Comparison of ENCODE assay signal across 27 cellular contexts in the genomic region with DNA sequence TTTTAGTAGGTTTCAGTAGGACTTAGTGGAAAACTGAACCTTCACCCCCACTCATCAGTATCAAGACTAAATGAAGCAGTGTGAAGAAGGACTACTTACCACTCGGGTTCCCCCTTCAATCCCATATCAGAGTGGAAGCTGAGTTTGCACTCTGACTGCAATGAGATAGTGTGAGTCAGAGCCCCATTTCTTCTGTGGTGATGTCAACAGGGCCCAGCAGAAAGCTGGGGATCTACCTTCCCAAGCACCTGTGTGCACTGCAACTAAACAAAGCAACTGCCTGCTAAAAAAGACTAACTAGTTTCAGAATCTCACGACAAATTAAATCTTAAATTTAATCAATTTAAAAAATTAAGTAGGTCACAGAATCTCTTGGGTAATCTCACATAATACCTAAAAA.
DNase-seq lines count a peak whose midpoint lies in the region; ATAC-seq, FAIRE-seq and TF ChIP-seq lines count a peak whose summit lies in the region.
"Had no signal": no experiment of that assay in that cellular context is flagged by ENCODE, and none has a peak within 500 bp of the region (broad histone marks: within the 10 kb centered on the region; RNA-seq: fewer than 3 reads in every experiment).

No MANE protein-coding gene starts in this region.

- H2BK15ac ChIP-seq in H1 (ENCODE audit: low read length), result no peak overlapping the region

- no peak overlapping the region for H3K56ac ChIP-seq in H1 (replicated peaks; ENCODE audit: insufficient read length, low read depth, low read length)

- no peak overlapping the region for H4K5ac ChIP-seq in H1 (ENCODE audit: insufficient read length, low read depth, low read length)

- no peak for TF ChIP-seq EP300 in H1 (IDR thresholded peaks at IDR 0.05; ENCODE audit: borderline replicate concordance in 1 of 2, low read depth in 2 of 2, low read length in 2 of 2)

- TF ChIP-seq RAD21 in H1 (IDR thresholded peaks at IDR 0.05 in 1 of 2, conservative IDR thresholded peaks at IDR 0.05 in 1 of 2; ENCODE audit: low read depth in 2 of 2, low read length in 2 of 2), result no peak

- WGBS in H1 (ENCODE audit: extremely low coverage in 1 of 2, insufficient coverage in 1 of 2, insufficient read length in 1 of 2, insufficient replicate concordance in 2 of 2, low coverage in 1 of 2, low lambda C conversion rate in 2 of 2, missing lambda C conversion rate in 1 of 2), 2 experiments, result 90% methylated on average over 2 of the region's 2 CpGs; no CpG with 5 or more reads in 1 of the 2 experiments

- H2AFZ ChIP-seq in GM23338 (peak overlapping the region; percentile 79; the same call in 1 of the 2 replicates), H1 (ENCODE audit: low read length) (peak overlapping the region; percentile 80), neural progenitor cell (replicated peaks) (peak overlapping the region; percentile 80)

- DNase-seq in GM23338 (ENCODE audit: low spot score), result no peak
- peak; percentile 52 for DNase-seq in NCI-H69 (lab: John Stamatoyannopoulos, UW)
- no peak for DNase-seq in H1 (ENCODE audit: low read depth in 1 of 2, low spot score in 2 of 2)
- DNase-seq in neural progenitor cell (ENCODE audit: low spot score), result no peak
- DNase-seq in pons (ENCODE audit: low spot score), result no peak
- no peak for DNase-seq in NCI-H510A treated with DMSO at 0.1 percent for 48 hours (lab: John Stamatoyannopoulos, UW)
- DNase-seq: AML-193; CD4-positive, alpha-beta T cell; H7; KG1; NCI-H1092 treated with DMSO at 0.1 percent for 48 hours; NCI-H1436; NCI-H187 treated with DMSO at 0.1 percent for 48 hours; NCI-H2107; NCI-H446; NCI-H526; SK-N-SH; SW 1271 had no signal

- H3K4me1 Mint-ChIP-seq in GM23338 (peaks cover 3% of the 10 kb centered on the region; the same call in 2 of the 3 replicates), neural progenitor cell (no peaks in the 10 kb centered on the region)

- TF ChIP-seq CTCF in GM23338 (conservative IDR thresholded peaks at IDR 0.05; ENCODE audit: low read depth in 2 of 2), result no peak
- TF ChIP-seq CTCF in H1 (IDR thresholded peaks at IDR 0.05; ENCODE audit: control extremely low read depth in 1 of 3, insufficient read depth in 1 of 3, low read depth in 1 of 3, low read length in 3 of 3), result no peak
- no peak for TF ChIP-seq CTCF in neural progenitor cell (IDR thresholded peaks at IDR 0.05)

- H3K9me3 ChIP-seq in H1 (ENCODE audit: insufficient read depth in 2 of 2, low read depth in 1 of 2, low read length in 1 of 2), result no peaks in the 10 kb centered on the region
- H3K9me3 ChIP-seq in neural progenitor cell (ENCODE audit: low read depth), result no peaks in the 10 kb centered on the region
- H3K9me3 ChIP-seq: BLaER1 treated with 17β-estradiol and CSF1 and Interleukin-3, amounts not matched to agents 10 nM and 100 nM; SK-N-SH had no signal

- H4K20me1 ChIP-seq in GM23338 (replicated peaks; ENCODE audit: insufficient read depth), result no peaks in the 10 kb centered on the region
- H4K20me1 ChIP-seq in H1 (replicated peaks in 1 of 2; ENCODE audit: control insufficient read depth in 1 of 2, insufficient read depth in 2 of 2, low read length in 2 of 2), result no peaks in the 10 kb centered on the region
- no peaks in the 10 kb centered on the region for H4K20me1 ChIP-seq in neural progenitor cell (ENCODE audit: low read depth)
- H4K20me1 ChIP-seq: BLaER1 treated with 17β-estradiol and CSF1 and Interleukin-3, amounts not matched to agents 10 nM and 100 nM had no signal

- no peak overlapping the region for H3K4ac ChIP-seq in H1 (replicated peaks; ENCODE audit: insufficient read length, low read depth, low read length)

- H3K4me2 ChIP-seq in GM23338, result no peak overlapping the region
- no peak overlapping the region for H3K4me2 ChIP-seq in H1 (ENCODE audit: insufficient read depth in 1 of 2, low read depth in 2 of 2, low read length in 2 of 2)
- no peak overlapping the region for H3K4me2 ChIP-seq in neural progenitor cell
- H3K4me2 ChIP-seq: BLaER1 treated with 17β-estradiol and CSF1 and Interleukin-3, amounts not matched to agents 10 nM and 100 nM; SK-N-SH had no signal

- no peak overlapping the region for H2BK120ac ChIP-seq in H1 (replicated peaks; ENCODE audit: low read depth, low read length)

- TF ChIP-seq POLR2A in H1 (IDR thresholded peaks at IDR 0.05; ENCODE audit: control extremely low read depth in 1 of 2, low read depth in 2 of 2, low read length in 2 of 2), result no peak

- no peak overlapping the region for H4K91ac ChIP-seq in H1 (replicated peaks; ENCODE audit: insufficient read length, low read length)

- H3K36me3 Mint-ChIP-seq in GM23338 (ENCODE audit: low read depth) (no peaks in the 10 kb centered on the region), neural progenitor cell (no peaks in the 10 kb centered on the region)

- POLR2A ChIA-PET in H1 (lab: Charles Lee; ENCODE audit: partially characterized antibody), result no interaction called here

- no peak overlapping the region for H3K14ac ChIP-seq in H1 (ENCODE audit: insufficient read length)

- H3K79me2 ChIP-seq in GM23338 (replicated peaks; ENCODE audit: insufficient read depth) (no peaks in the 10 kb centered on the region), H1 (ENCODE audit: control insufficient read depth in 1 of 2, insufficient read depth in 2 of 2, low read length in 2 of 2) (no peaks in the 10 kb centered on the region), neural progenitor cell (ENCODE audit: low read depth) (no peaks in the 10 kb centered on the region)

- H3K23me2 ChIP-seq in H1 (ENCODE audit: low read depth, low read length), result no peaks in the 10 kb centered on the region; the same call in 1 of the 2 replicates

- H3K27ac Mint-ChIP-seq in GM23338, result no peak overlapping the region
- no peak overlapping the region for H3K27ac Mint-ChIP-seq in neural progenitor cell
- H3K27ac Mint-ChIP-seq: CD4-positive, alpha-beta T cell; T-helper 1 cell treated with Interleukin-12 subunit alpha and Interleukin-12 subunit beta and Interleukin-4 antibody, amounts not matched to agents 30 μg/mL and 1 μg/mL, for 36 hours had no signal

- no peaks in the 10 kb centered on the region for H3K79me1 ChIP-seq in H1 (ENCODE audit: low read depth, low read length)

- no peak overlapping the region for H2BK12ac ChIP-seq in H1 (ENCODE audit: low read depth, low read length)

- H3K27ac ChIP-seq in GM23338 (ENCODE audit: low read depth) (no peak overlapping the region), H1 (ENCODE audit: low read depth, low read length) (no peak overlapping the region), neural progenitor cell (no peak overlapping the region)
- H3K27ac ChIP-seq: BLaER1 treated with 17β-estradiol and CSF1 and Interleukin-3, amounts not matched to agents 10 nM and 100 nM had no signal

- no peak overlapping the region for H2AK5ac ChIP-seq in H1 (ENCODE audit: low read depth, low read length)

- no peak overlapping the region for H3K4me3 ChIP-seq in GM23338
- no peak overlapping the region for H3K4me3 ChIP-seq in H1 (ENCODE audit: extremely low read depth in 1 of 4, insufficient read depth in 2 of 4, low read depth in 3 of 4, low read length in 4 of 4)
- no peak overlapping the region for H3K4me3 ChIP-seq in neural progenitor cell
- H3K4me3 ChIP-seq: BLaER1 treated with 17β-estradiol and CSF1 and Interleukin-3, amounts not matched to agents 10 nM and 100 nM; GM12878 had no signal

- H3F3A ChIP-seq in GM23338 (replicated peaks; ENCODE audit: low read depth) (no peaks in the 10 kb centered on the region), neural progenitor cell (ENCODE audit: low read depth) (no peaks in the 10 kb centered on the region)

- no peak overlapping the region for H3K18ac ChIP-seq in H1 (ENCODE audit: extremely low read depth, low read length)

- no peak overlapping the region for H4K8ac ChIP-seq in H1 (ENCODE audit: extremely low read depth, insufficient read depth, low read length)

- H3K4me3 Mint-ChIP-seq in GM23338 (no peak overlapping the region), neural progenitor cell (no peak overlapping the region)
- H3K4me3 Mint-ChIP-seq: CD4-positive, alpha-beta T cell; T-helper 1 cell treated with Interleukin-12 subunit alpha and Interleukin-12 subunit beta and Interleukin-4 antibody, amounts not matched to agents 30 μg/mL and 1 μg/mL, for 36 hours had no signal

- H3K27me3 ChIP-seq in GM23338 (ENCODE audit: insufficient read depth), result no peaks in the 10 kb centered on the region
- no peaks in the 10 kb centered on the region for H3K27me3 ChIP-seq in H1 (replicated peaks in 1 of 4; ENCODE audit: control insufficient read depth in 3 of 4, extremely low read depth in 1 of 4, insufficient read depth in 3 of 4, low read length in 3 of 4)
- H3K27me3 ChIP-seq in neural progenitor cell, result no peaks in the 10 kb centered on the region
- H3K27me3 ChIP-seq: BLaER1 treated with 17β-estradiol and CSF1 and Interleukin-3, amounts not matched to agents 10 nM and 100 nM had no signal

- H3K4me1 ChIP-seq in GM23338 (ENCODE audit: insufficient read depth) (peaks cover 5% of the 10 kb centered on the region; the same call in 1 of the 2 replicates), H1 (replicated peaks in 1 of 4; ENCODE audit: control insufficient read depth in 3 of 4, insufficient read depth in 4 of 4, low read length in 3 of 4) (no peaks in the 10 kb centered on the region; a peak in 2 of 7 replicates), neural progenitor cell (no peaks in the 10 kb centered on the region)
- H3K4me1 ChIP-seq: BLaER1 treated with 17β-estradiol and CSF1 and Interleukin-3, amounts not matched to agents 10 nM and 100 nM had no signal

- no peak overlapping the region for H2BK5ac ChIP-seq in H1 (ENCODE audit: low read depth, low read length)

- no peaks in the 10 kb centered on the region for H3K36me3 ChIP-seq in GM23338 (ENCODE audit: insufficient read depth)
- H3K36me3 ChIP-seq in H1 (ENCODE audit: control insufficient read depth in 2 of 4, insufficient read depth in 4 of 4, low read length in 3 of 4), result no peaks in the 10 kb centered on the region
- H3K36me3 ChIP-seq in neural progenitor cell, result no peaks in the 10 kb centered on the region
- H3K36me3 ChIP-seq: BLaER1 treated with 17β-estradiol and CSF1 and Interleukin-3, amounts not matched to agents 10 nM and 100 nM had no signal

- no peak for FAIRE-seq in H1 (lab: Jason Lieb, UNC)
- FAIRE-seq: A204.1, D721Med, G401.6, GM12878, GM19239, RCC 7860 had no signal

- H3K9me3 Mint-ChIP-seq in GM23338 (no peaks in the 10 kb centered on the region), neural progenitor cell (no peaks in the 10 kb centered on the region)

- no peak overlapping the region for H2BK20ac ChIP-seq in H1 (ENCODE audit: low read length)

- H3K27me3 Mint-ChIP-seq in GM23338 (ENCODE audit: insufficient read depth, low read depth, poor library complexity), result no peaks in the 10 kb centered on the region
- peaks cover 3% of the 10 kb centered on the region for H3K27me3 Mint-ChIP-seq in neural progenitor cell (ENCODE audit: insufficient read depth, low read depth)
- H3K27me3 Mint-ChIP-seq: CD4-positive, alpha-beta T cell had no signal

- CTCF ChIA-PET in H1 (lab: Charles Lee; ENCODE audit: partially characterized antibody), result interaction anchor here (0.9 kb wide), 1 partner anchor 656 kb away, joined by 3 read pairs; no protein-coding TSS in a partner anchor

- ATAC-seq in GM23338 (no peak), GM19035 (IDR thresholded peaks at IDR 0.05; ENCODE audit: unreplicated experiment) (no peak)
- ATAC-seq: GM12878 had no signal

- no peak overlapping the region for H3K23ac ChIP-seq in H1 (ENCODE audit: insufficient read length)

- peaks cover 6% of the 10 kb centered on the region; the same call in 1 of the 2 replicates for H3K9me2 ChIP-seq in GM23338 (ENCODE audit: insufficient read depth)
- H3K9me2 ChIP-seq: SK-N-SH had no signal

- H3K9ac ChIP-seq in H1 (replicated peaks in 1 of 4; ENCODE audit: extremely low read depth in 1 of 4, low read depth in 3 of 4, low read length in 3 of 4) (no peak overlapping the region), neural progenitor cell (no peak overlapping the region)
- H3K9ac ChIP-seq: BLaER1 treated with 17β-estradiol and CSF1 and Interleukin-3, amounts not matched to agents 10 nM and 100 nM; SK-N-SH had no signal
